16 cellular contexts compared by ENCODE assay signal in genomic region chr3:16439163-16439847, GRCh38.
DNase-seq lines count a peak whose midpoint lies in the region; ATAC-seq and TF ChIP-seq lines count a peak whose summit lies in the region.
"Had no signal": no experiment of that assay in that cellular context is flagged by ENCODE, and none has a peak within 500 bp of the region (broad histone marks: within the 10 kb centered on the region; RNA-seq: fewer than 3 reads in every experiment).

No MANE protein-coding gene starts in this region.

- no peak overlapping the region for H2AFZ ChIP-seq in SK-N-SH (ENCODE audit: low read depth)

- H3F3A ChIP-seq in SK-N-SH (replicated peaks; ENCODE audit: insufficient read depth), result no peaks in the 10 kb centered on the region

- no peaks in the 10 kb centered on the region for H3K9me2 ChIP-seq in SK-N-SH

- H3K9me3 ChIP-seq in SK-N-SH (no peaks in the 10 kb centered on the region; the same call in 1 of the 2 replicates), tibial nerve (no peaks in the 10 kb centered on the region)
- H3K9me3 ChIP-seq: mucosa of descending colon had no signal

- ATAC-seq in SK-N-SH treated with all-trans-retinoic acid at 6 μM for 48 hours, result peak; percentile 43; the same call in 2 of the 3 replicates
- peak; percentile 73 for ATAC-seq in left lobe of liver
- ATAC-seq: esophagus mucosa, mucosa of descending colon, T-cell had no signal

- no peak for TF ChIP-seq CTCF in SK-N-SH (IDR thresholded peaks at IDR 0.05)
- TF ChIP-seq CTCF in choroid plexus epithelial cell (conservative IDR thresholded peaks at IDR 0.05; ENCODE audit: low read depth, low read length), result no peak
- no peak for TF ChIP-seq CTCF in tibial nerve (IDR thresholded peaks at IDR 0.05)

- H3K36me3 ChIP-seq in SK-N-SH (replicated peaks in 1 of 2; ENCODE audit: control insufficient read depth in 1 of 2, insufficient read depth in 2 of 2, low read length in 1 of 2), result peaks cover 0 to 4% of the 10 kb centered on the region in 2 experiments
- no peaks in the 10 kb centered on the region for H3K36me3 ChIP-seq in tibial nerve

- peak overlapping the region in 1 of 2 experiments; percentile 96; a peak in 2 of 4 replicates for H3K27ac ChIP-seq in SK-N-SH (ENCODE audit: low read depth in 2 of 2, low read length in 1 of 2)
- H3K27ac ChIP-seq in tibial nerve, result peak overlapping the region; percentile 7 to 78 (median 58)
- H3K27ac ChIP-seq: 22Rv1 had no signal

- CTCF ChIA-PET in SK-N-SH (lab: Yijun Ruan, JAX), result interaction anchor here (0.8 to 2.1 kb wide), 3 partner anchors 77 to 229 kb away, joined by 3 to 5 read pairs (median 5); no protein-coding TSS in a partner anchor

- peaks cover 6 to 34% of the 10 kb centered on the region in 2 experiments; a peak in 3 of 4 replicates for H3K4me1 ChIP-seq in SK-N-SH (ENCODE audit: control insufficient read depth in 1 of 2, insufficient read depth in 2 of 2, low read depth in 1 of 2, low read length in 1 of 2)
- peaks cover 0 to 46% (median 15%) of the 10 kb centered on the region in 4 donors for H3K4me1 ChIP-seq in tibial nerve

- POLR2A ChIA-PET in SK-N-SH (lab: Yijun Ruan, JAX), result no interaction called here

- H3K4me3 ChIP-seq in SK-N-SH (ENCODE audit: low read depth in 2 of 2, low read length in 1 of 2) (no peak overlapping the region), choroid plexus epithelial cell (ENCODE audit: low read depth, low read length) (no peak overlapping the region), tibial nerve (no peak overlapping the region)
- H3K4me3 ChIP-seq: coronary artery, mucosa of descending colon had no signal

- 95% methylated on average over 4 of the region's 4 CpGs for WGBS in SK-N-SH (ENCODE audit: low lambda C conversion rate)
- 66 to 70% methylated on average over 4 of the region's 4 CpGs for WGBS in tibial nerve, 2 donors

- no peak for TF ChIP-seq POLR2A in tibial nerve (IDR thresholded peaks at IDR 0.05)

- TF ChIP-seq RAD21 in SK-N-SH (IDR thresholded peaks at IDR 0.05; ENCODE audit: low read length), result no peak

- H3K9ac ChIP-seq in SK-N-SH, result no peak overlapping the region

- H3K79me2 ChIP-seq in SK-N-SH (ENCODE audit: insufficient read depth), result peaks cover 15% of the 10 kb centered on the region; the same call in 1 of the 2 replicates

- no peak overlapping the region for H3K4me2 ChIP-seq in SK-N-SH

- H3K27me3 ChIP-seq in SK-N-SH (ENCODE audit: insufficient read depth) (no peaks in the 10 kb centered on the region), tibial nerve (no peaks in the 10 kb centered on the region)

- H4K20me1 ChIP-seq in SK-N-SH (ENCODE audit: insufficient read depth), result no peaks in the 10 kb centered on the region

- DNase-seq in SK-N-SH, result no peak
- DNase-seq in choroid plexus epithelial cell (ENCODE audit: low read depth), result peak; percentile 47
- DNase-seq in left lobe of liver (ENCODE audit: low spot score), result no peak
- DNase-seq in tibial nerve (ENCODE audit: low spot score in 2 of 2), result no peak
- no peak for DNase-seq in NCI-H1694 (lab: John Stamatoyannopoulos, UW)
- no peak for DNase-seq in kidney tubule cell (ENCODE audit: low spot score)
- no peak for DNase-seq in T-helper 2 cell
- DNase-seq: activated naive CD8-positive, alpha-beta T cell treated with anti-CD3 and anti-CD28 coated beads, Interleukin-2, amount 10 ng/mL, durations not matched to agents 7 days and 5 days; COR-L47; mucosa of descending colon; NCI-H1417; T-cell had no signal

- TF ChIP-seq EP300 in SK-N-SH (IDR thresholded peaks at IDR 0.05; ENCODE audit: borderline replicate concordance in 1 of 2, low read depth in 1 of 2, low read length in 1 of 2) (no peak), tibial nerve (IDR thresholded peaks at IDR 0.05) (peak in 1 of 2 donors; percentile 58)

TF ChIP-seq in SK-N-SH treated with all-trans-retinoic acid at 6 μM for 48 hours, 23 proteins besides CTCF, POLR2A, EP300 and RAD21 (continues in another document):
- no peak for TF ChIP-seq TCF4 (CRISPR knock-in tag; IDR thresholded peaks at IDR 0.05; ENCODE audit: borderline replicate concordance)
- TF ChIP-seq CSRNP3 (CRISPR knock-in tag; IDR thresholded peaks at IDR 0.05), result no peak
- TF ChIP-seq ZC3H10 (CRISPR knock-in tag; IDR thresholded peaks at IDR 0.05), result no peak
- no peak for TF ChIP-seq PATZ1 (CRISPR knock-in tag; IDR thresholded peaks at IDR 0.05; ENCODE audit: borderline replicate concordance)

TF ChIP-seq in SK-N-SH, 30 proteins besides CTCF, POLR2A, EP300 and RAD21:
- TF ChIP-seq GATA2 (CRISPR knock-in tag; IDR thresholded peaks at IDR 0.05) (no peak), GABPA (IDR thresholded peaks at IDR 0.05; ENCODE audit: low read depth) (no peak), REST (IDR thresholded peaks at IDR 0.05; ENCODE audit: low read depth, low read length) (no peak), JUND (IDR thresholded peaks at IDR 0.05) (no peak), IRF3 (IDR thresholded peaks at IDR 0.05; ENCODE audit: low read depth, low read length) (no peak), TCF12 (IDR thresholded peaks at IDR 0.05) (no peak), ZBTB33 (IDR thresholded peaks at IDR 0.05; ENCODE audit: borderline replicate concordance, low read depth) (no peak), USF1 (IDR thresholded peaks at IDR 0.05; ENCODE audit: borderline replicate concordance, low read depth) (no peak), MEF2A (IDR thresholded peaks at IDR 0.05; ENCODE audit: borderline replicate concordance, low read depth) (no peak), TAF1 (IDR thresholded peaks at IDR 0.05; ENCODE audit: borderline replicate concordance, low read depth, low read length) (no peak), CHD2 (IDR thresholded peaks at IDR 0.05; ENCODE audit: low read length, partially characterized antibody) (no peak), TEAD4 (IDR thresholded peaks at IDR 0.05; ENCODE audit: borderline replicate concordance, insufficient read depth) (no peak), SMC3 (IDR thresholded peaks at IDR 0.05; ENCODE audit: low read depth, low read length) (no peak), NFIC (IDR thresholded peaks at IDR 0.05; ENCODE audit: borderline replicate concordance) (no peak), SIN3A (IDR thresholded peaks at IDR 0.05; ENCODE audit: borderline replicate concordance, low read depth, low read length) (no peak), FOSL2 (IDR thresholded peaks at IDR 0.05; ENCODE audit: borderline replicate concordance, low read depth) (no peak), ELF1 (IDR thresholded peaks at IDR 0.05) (no peak), NRF1 (IDR thresholded peaks at IDR 0.05; ENCODE audit: low read depth, low read length) (no peak)
